2 cellular contexts compared by ENCODE assay signal in genomic region chr1:149732781-149733180, GRCh38. TPM values are rescaled to one million over a fixed set of nuclear protein-coding genes. Genes with fewer than 3 reads are reported as not detected.
"Had no signal": no experiment of that assay in that cellular context is flagged by ENCODE, and none has a peak within 500 bp of the region (broad histone marks: within the 10 kb centered on the region; RNA-seq: fewer than 3 reads in every experiment).

No MANE protein-coding gene starts in this region.

RNA-seq across cellular contexts. Expression of gene FCGR1A, which starts 49.7 kb away (rescaled TPM):
- total RNA-seq: G401, GM12878 had no signal
